In the genomic region with DNA sequence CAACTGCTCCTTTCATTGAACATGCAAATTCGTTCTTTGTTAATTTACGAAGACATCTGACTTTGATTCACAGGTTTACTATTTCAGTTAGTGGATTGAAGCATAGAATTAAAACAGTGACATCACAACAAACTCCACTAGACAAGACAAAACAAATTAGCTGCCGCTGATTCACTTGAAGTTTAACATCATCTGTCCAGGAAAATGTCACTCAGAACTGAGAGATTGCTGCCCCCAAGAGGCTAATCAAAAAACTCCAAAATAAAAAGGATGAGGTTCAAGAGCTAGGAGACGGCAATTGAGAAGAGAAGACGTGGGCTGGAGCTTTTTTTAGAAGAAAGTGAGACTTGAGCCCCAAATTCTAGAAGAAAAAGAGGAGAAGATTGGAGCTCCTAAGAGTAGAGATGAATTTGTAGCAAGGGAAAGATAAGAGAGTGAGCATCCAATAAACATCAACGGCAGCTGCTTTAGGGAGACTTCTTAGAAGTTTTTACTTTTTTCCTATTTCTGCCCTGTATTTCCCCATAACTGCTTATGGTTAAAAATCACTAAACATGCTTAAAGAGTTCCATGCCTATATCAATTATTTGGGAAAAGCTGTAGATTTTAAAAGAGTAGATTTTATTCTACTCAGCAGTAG, we compare ENCODE assay signal across 10 cellular contexts. TPM values are rescaled to one million over a fixed set of nuclear protein-coding genes. Genes with fewer than 3 reads are reported as not detected.
DNase-seq lines count a peak whose midpoint lies in the region; ATAC-seq, FAIRE-seq and TF ChIP-seq lines count a peak whose summit lies in the region.
"Had no signal": no experiment of that assay in that cellular context is flagged by ENCODE, and none has a peak within 500 bp of the region (broad histone marks: within the 10 kb centered on the region; RNA-seq: fewer than 3 reads in every experiment).

No MANE protein-coding gene starts in this region.

- H3K9me3 Mint-ChIP-seq in CD14-positive monocyte = no peaks in the 10 kb centered on the region
- no peaks in the 10 kb centered on the region for H3K9me3 Mint-ChIP-seq in activated T-helper 2 cell treated with anti-CD3 and anti-CD28 coated beads, Interferon-gamma antibody, Interleukin-2, Interleukin-4, amounts not matched to agents 10 μg/mL and 5 μg/mL and 100 μg/mL, durations not matched to agents 14 hours and 24 hours and 36 hours

- H3K9ac ChIP-seq in mammary epithelial cell (ENCODE audit: insufficient read depth, low read length) (no peak overlapping the region), liver (ENCODE audit: low read depth in 1 of 2, low read length in 2 of 2) (no peak overlapping the region)

- H3K4me3 ChIP-seq in mammary epithelial cell (replicated peaks in 1 of 3; ENCODE audit: insufficient read depth in 1 of 3, low read depth in 2 of 3, low read length in 3 of 3) (no peak overlapping the region), liver (ENCODE audit: low read depth in 1 of 3, low read length in 3 of 3) (no peak overlapping the region)
- H3K4me3 ChIP-seq: mucosa of descending colon, SJCRH30 had no signal

- H2AFZ ChIP-seq in mammary epithelial cell (ENCODE audit: low read depth, low read length) = peak overlapping the region; percentile 50

- ATAC-seq in HG03280 (IDR thresholded peaks at IDR 0.05; ENCODE audit: unreplicated experiment) (peak; percentile 60), GM19328 (IDR thresholded peaks at IDR 0.05; ENCODE audit: unreplicated experiment) (no peak)
- ATAC-seq: mucosa of descending colon had no signal

- TF ChIP-seq RAD21 in liver (IDR thresholded peaks at IDR 0.05) = peak; percentile 84 to 86

- H3K4me1 Mint-ChIP-seq in CD14-positive monocyte = no peaks in the 10 kb centered on the region
- peaks cover 2% of the 10 kb centered on the region for H3K4me1 Mint-ChIP-seq in activated T-helper 2 cell treated with anti-CD3 and anti-CD28 coated beads, Interferon-gamma antibody, Interleukin-2, Interleukin-4, amounts not matched to agents 10 μg/mL and 5 μg/mL and 100 μg/mL, durations not matched to agents 14 hours and 24 hours and 36 hours (ENCODE audit: low read depth)

- no peaks in the 10 kb centered on the region for H3K36me3 Mint-ChIP-seq in CD14-positive monocyte
- H3K36me3 Mint-ChIP-seq in activated T-helper 2 cell treated with anti-CD3 and anti-CD28 coated beads, Interferon-gamma antibody, Interleukin-2, Interleukin-4, amounts not matched to agents 10 μg/mL and 5 μg/mL and 100 μg/mL, durations not matched to agents 14 hours and 24 hours and 36 hours (ENCODE audit: low read depth) = no peaks in the 10 kb centered on the region

- no peaks in the 10 kb centered on the region for H3K4me1 ChIP-seq in mammary epithelial cell (ENCODE audit: insufficient read depth, low read length)
- no peaks in the 10 kb centered on the region for H3K4me1 ChIP-seq in liver (ENCODE audit: control insufficient read depth in 4 of 4, insufficient read depth in 4 of 4, low read length in 3 of 4)
- H3K4me1 ChIP-seq: SJCRH30 had no signal

- H3K36me3 ChIP-seq in mammary epithelial cell (ENCODE audit: insufficient read depth, low read length) (no peaks in the 10 kb centered on the region), liver (ENCODE audit: control insufficient read depth in 4 of 4, insufficient read depth in 3 of 4, low read depth in 1 of 4, low read length in 3 of 4) (no peaks in the 10 kb centered on the region)
- H3K36me3 ChIP-seq: SJCRH30 had no signal

- H3K4me2 ChIP-seq in mammary epithelial cell (ENCODE audit: insufficient read depth, low read depth, low read length) = no peak overlapping the region

- no TSS peak for BruUV-seq in mammary epithelial cell (replicated peaks; lab: Mats Ljungman, UMichigan)

- in situ Hi-C loops in mammary epithelial cell (cut with MboI; ENCODE audit: low sequenced_read_pairs in 2 of 2) = loop anchor here in 1 of 2 donors (10.0 kb wide), 2 partner anchors 361 to 611 kb away; no protein-coding TSS in a partner anchor

- CTCF ChIA-PET in mammary epithelial cell (lab: Charles Lee; ENCODE audit: low non-redundant PET) = interaction anchor here (0.6 to 1.8 kb wide), 4 partner anchors 74 to 1039 kb away, joined by 3 to 11 read pairs (median 6); no protein-coding TSS in a partner anchor

- DNase-seq in CD14-positive monocyte (ENCODE audit: low spot score) (no peak), GM12891 (ENCODE audit: insufficient read length, low spot score) (peak; percentile 7), NCI-H526 treated with DMSO at 0.1 percent for 48 hours (lab: John Stamatoyannopoulos, UW) (peak; percentile 28), mammary epithelial cell (peak; percentile 59)
- DNase-seq in activated T-helper 2 cell treated with anti-CD3 and anti-CD28 coated beads, Interferon-gamma antibody, Interleukin-2, Interleukin-4, amounts not matched to agents 10 μg/mL and 5 μg/mL and 100 μg/mL, durations not matched to agents 14 hours and 24 hours and 36 hours (ENCODE audit: low spot score) = no peak

- H3K27me3 Mint-ChIP-seq in CD14-positive monocyte (ENCODE audit: low read depth in 3 of 3) = peaks cover 0 to 2% (median 0%) of the 10 kb centered on the region in 3 donors
- peaks cover 9% of the 10 kb centered on the region for H3K27me3 Mint-ChIP-seq in activated T-helper 2 cell treated with anti-CD3 and anti-CD28 coated beads, Interferon-gamma antibody, Interleukin-2, Interleukin-4, amounts not matched to agents 10 μg/mL and 5 μg/mL and 100 μg/mL, durations not matched to agents 14 hours and 24 hours and 36 hours (ENCODE audit: low read depth)

- H3K9me3 ChIP-seq in mammary epithelial cell (replicated peaks; ENCODE audit: insufficient read depth, low read length) (no peaks in the 10 kb centered on the region), liver (ENCODE audit: control insufficient read depth in 4 of 4, low read length in 3 of 4) (no peaks in the 10 kb centered on the region)
- H3K9me3 ChIP-seq: mucosa of descending colon, SJCRH30 had no signal

- WGBS in mammary epithelial cell (ENCODE audit: low coverage, missing lambda C conversion rate) = 26% methylated on average over 6 of the region's 6 CpGs
- WGBS in liver = 29% methylated on average over 6 of the region's 6 CpGs

- dilution Hi-C loops in mammary epithelial cell (cut with HindIII; ENCODE audit: low sequenced_read_pairs) = no loop called here

- FAIRE-seq in GM12891 (lab: Jason Lieb, UNC) = peak; percentile 9

- H3K79me2 ChIP-seq in mammary epithelial cell (ENCODE audit: insufficient read depth, low read length) = no peaks in the 10 kb centered on the region

- H3K27me3 ChIP-seq in mammary epithelial cell (ENCODE audit: insufficient read depth, low read length) (no peaks in the 10 kb centered on the region), liver (ENCODE audit: control insufficient read depth in 4 of 4, insufficient read depth in 4 of 4, low read length in 3 of 4) (no peaks in the 10 kb centered on the region)
- H3K27me3 ChIP-seq: SJCRH30 had no signal

- H4K20me1 ChIP-seq in mammary epithelial cell (ENCODE audit: insufficient read depth, low read length) = no peaks in the 10 kb centered on the region

- peak; percentile 24 for TF ChIP-seq CTCF in CD14-positive monocyte (IDR thresholded peaks at IDR 0.05)
- TF ChIP-seq CTCF in mammary epithelial cell (conservative IDR thresholded peaks at IDR 0.05 in 1 of 2, IDR thresholded peaks at IDR 0.05 in 1 of 2; ENCODE audit: extremely low read depth in 1 of 2, insufficient read depth in 1 of 2, low read depth in 1 of 2, low read length in 2 of 2) = peak; percentile 38 to 57
- TF ChIP-seq CTCF in liver (IDR thresholded peaks at IDR 0.05; ENCODE audit: low read depth, low read length, missing input control) = peak; percentile 44

- TF ChIP-seq POLR2A in GM12891 (IDR thresholded peaks at IDR 0.05; ENCODE audit: low read depth, low read length) = no peak

- no peak overlapping the region for H3K4me3 Mint-ChIP-seq in CD14-positive monocyte
- no peak overlapping the region for H3K4me3 Mint-ChIP-seq in activated T-helper 2 cell treated with anti-CD3 and anti-CD28 coated beads, Interferon-gamma antibody, Interleukin-2, Interleukin-4, amounts not matched to agents 10 μg/mL and 5 μg/mL and 100 μg/mL, durations not matched to agents 14 hours and 24 hours and 36 hours (ENCODE audit: low read depth)

- intact Hi-C loops in CD14-positive monocyte (cut with micrococcal nuclease) (no loop called here), mammary epithelial cell (cut with micrococcal nuclease) (loop anchor here (1.0 to 10.0 kb wide), 6 partner anchors 99 to 1411 kb away; a partner anchor contains a TSS)
- intact Hi-C loops in activated T-helper 2 cell treated with anti-CD3 and anti-CD28 coated beads, Interferon-gamma antibody, Interleukin-2, Interleukin-4, amounts not matched to agents 10 μg/mL and 5 μg/mL and 100 μg/mL, durations not matched to agents 14 hours and 24 hours and 36 hours (cut with micrococcal nuclease) = loop anchor here (1.0 to 5.0 kb wide), 6 partner anchors 99 to 1409 kb away; no protein-coding TSS in a partner anchor

- H3K27ac Mint-ChIP-seq in CD14-positive monocyte = no peak overlapping the region
- no peak overlapping the region for H3K27ac Mint-ChIP-seq in activated T-helper 2 cell treated with anti-CD3 and anti-CD28 coated beads, Interferon-gamma antibody, Interleukin-2, Interleukin-4, amounts not matched to agents 10 μg/mL and 5 μg/mL and 100 μg/mL, durations not matched to agents 14 hours and 24 hours and 36 hours

- H3K27ac ChIP-seq in mammary epithelial cell (ENCODE audit: insufficient read depth, low read depth, low read length) = no peak overlapping the region
- H3K27ac ChIP-seq in liver (ENCODE audit: low read depth in 1 of 2, low read length in 2 of 2) = no peak overlapping the region
- H3K27ac ChIP-seq: SJCRH30 had no signal

TF ChIP-seq in GM12891, 5 proteins besides CTCF, POLR2A, EP300 and RAD21:
- TF ChIP-seq SPI1 (IDR thresholded peaks at IDR 0.05; ENCODE audit: low read depth, low read length) = no peak
- no peak for TF ChIP-seq TAF1 (IDR thresholded peaks at IDR 0.05; ENCODE audit: low read depth, low read length)
- TF ChIP-seq PAX5 (IDR thresholded peaks at IDR 0.05; ENCODE audit: insufficient read depth, low read length, severe bottlenecking) = no peak

TF ChIP-seq in liver, 16 proteins besides CTCF, POLR2A, EP300 and RAD21 (continues in another document):
- TF ChIP-seq FOXA1 (IDR thresholded peaks at IDR 0.05) = no peak

RNA-seq across cellular contexts. Expression of a gene that starts 40.8 kb away (rescaled TPM):
- 10 to 100 TPM; 18.0 to 26.0 TPM for polyA plus RNA-seq in CD14-positive monocyte
- polyA plus RNA-seq in GM12891 (2012; ENCODE audit: low read depth, missing spikeins) = 33.3 TPM
- total RNA-seq in mammary epithelial cell = 10 to 100 TPM; 42.8 to 46.5 TPM
- 19.2 TPM for polyA plus RNA-seq in mammary epithelial cell
- 37.5 TPM for polyA minus RNA-seq in mammary epithelial cell
- total RNA-seq in liver = 10 to 100 TPM; 28.2 to 55.6 TPM
- polyA plus RNA-seq in liver = 10 to 100 TPM; 14.0 to 16.6 TPM
- total RNA-seq in activated T-helper 2 cell treated with anti-CD3 and anti-CD28 coated beads, Interferon-gamma antibody, Interleukin-2, Interleukin-4, amounts not matched to agents 10 μg/mL and 5 μg/mL and 100 μg/mL, durations not matched to agents 14 hours and 24 hours and 36 hours = 75.5 and 76.5 TPM in 2 replicates

Comparison
In these comparisons a context has a peak if more than half of its experiments do, and no peak if none do; other contexts are left out.
1. DNase-seq: peak in GM12891 (single experiment), NCI-H526 treated with DMSO at 0.1 percent for 48 hours (single experiment) and mammary epithelial cell (single experiment); none in CD14-positive monocyte (single experiment) and activated T-helper 2 cell treated with anti-CD3 and anti-CD28 coated beads, Interferon-gamma antibody, Interleukin-2, Interleukin-4, amounts not matched to agents 10 μg/mL and 5 μg/mL and 100 μg/mL, durations not matched to agents 14 hours and 24 hours and 36 hours (single experiment).
2. intact Hi-C loops: an anchor here in mammary epithelial cell (1.0 to 10.0 kb wide) and activated T-helper 2 cell treated with anti-CD3 and anti-CD28 coated beads, Interferon-gamma antibody, Interleukin-2, Interleukin-4, amounts not matched to agents 10 μg/mL and 5 μg/mL and 100 μg/mL, durations not matched to agents 14 hours and 24 hours and 36 hours (1.0 to 5.0 kb wide); none called in CD14-positive monocyte.
3. Peak in every context shown above with its lines, with median percentiles within 50 percentile points of each other: CTCF ChIP-seq.